In the genomic region with DNA sequence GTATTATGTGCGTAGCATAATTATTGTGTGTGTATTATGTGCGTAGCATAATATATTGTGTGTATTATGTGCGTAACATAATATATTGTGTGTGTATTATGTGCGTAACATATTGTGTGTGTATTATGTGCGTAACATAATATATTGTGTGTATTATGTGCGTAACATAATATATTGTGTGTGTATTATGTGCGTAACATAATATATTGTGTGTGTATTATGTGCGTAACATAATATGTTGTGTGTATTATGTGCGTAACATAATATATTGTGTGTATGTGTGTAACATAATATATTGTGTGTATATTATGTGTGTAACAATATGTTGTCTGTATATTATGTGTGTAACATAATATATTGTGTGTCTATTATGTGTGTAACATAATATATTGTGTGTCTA, we compare ENCODE assay signal across 6 cellular contexts. TPM values are rescaled to one million over a fixed set of nuclear protein-coding genes. Genes with fewer than 3 reads are reported as not detected.
DNase-seq lines count a peak whose midpoint lies in the region; ATAC-seq, FAIRE-seq and TF ChIP-seq lines count a peak whose summit lies in the region.
"Not testable (repeated sequence)": the region's sequence is repeated elsewhere in the genome, so short reads cannot be mapped to it uniquely, and the experiment has no call there.

No MANE protein-coding gene starts in this region.

- H2AFZ ChIP-seq in K562 (ENCODE audit: low read depth, low read length): not testable (repeated sequence)

- WGBS in K562 (ENCODE audit: insufficient coverage, low coverage, missing lambda C conversion rate): 95% methylated on average over 9 of the region's 9 CpGs
- WGBS in pancreas, 2 donors: 95 to 97% methylated on average over 9 of the region's 9 CpGs

- H3K9me1 ChIP-seq in K562 (ENCODE audit: control insufficient read depth, insufficient read depth, low read length): not testable (repeated sequence)

- ATAC-seq in WTC11, K562, pancreas: not testable (repeated sequence)

- CTCF ChIA-PET in WTC11 (lab: Charles Lee); K562 (lab: Yijun Ruan, JAX; ENCODE audit: low intra/inter-chr PET ratio): not testable (repeated sequence)

- intact Hi-C loops in K562 (cut with micrococcal nuclease); pancreas (cut with DNase I): not testable (repeated sequence)

- not testable (repeated sequence) for H3K4me3 ChIP-seq in K562, pancreas

- not testable (repeated sequence) for H3K27ac ChIP-seq in K562 (ENCODE audit: extremely low read depth, low read depth, low read length); pancreas

- H4K20me1 ChIP-seq in K562 (replicated peaks; ENCODE audit: control insufficient read depth, insufficient read depth, low read length): not testable (repeated sequence)

- not testable (repeated sequence) for H3K27me3 ChIP-seq in K562 (ENCODE audit: control insufficient read depth in 2 of 2, insufficient read depth in 2 of 2, low read length in 2 of 2); pancreas

- H3K36me3 Mint-ChIP-seq in WTC11: peaks cover 15% of the 10 kb centered on the region

- peaks cover 14% of the 10 kb centered on the region for H3K9me3 Mint-ChIP-seq in WTC11

- H3K9ac ChIP-seq in K562 (ENCODE audit: insufficient read depth in 1 of 2, low read depth in 2 of 2, low read length in 2 of 2): not testable (repeated sequence)

- not testable (repeated sequence) for BruUV-seq in K562 (replicated peaks; lab: Mats Ljungman, UMichigan)

- H3K36me3 ChIP-seq in K562 (ENCODE audit: control insufficient read depth, insufficient read depth, low read length); pancreas: not testable (repeated sequence)

- not testable (repeated sequence) for H3K4me3 Mint-ChIP-seq in WTC11

- not testable (repeated sequence) for TF ChIP-seq EP300 in K562 (IDR thresholded peaks at IDR 0.05; ENCODE audit: low read length)

- not testable (repeated sequence) for H3K27ac Mint-ChIP-seq in WTC11

- POLR2A ChIA-PET in WTC11 (lab: Charles Lee): not testable (repeated sequence)
- POLR2A ChIA-PET in K562 (lab: Yijun Ruan, JAX): interaction anchor here (1.3 to 1.4 kb wide), 2 partner anchors 11 to 18 kb away, joined by 5 to 6 read pairs; no protein-coding TSS in a partner anchor

- not testable (repeated sequence) for H3K27me3 Mint-ChIP-seq in WTC11 (ENCODE audit: low read depth)

- peaks cover 11% of the 10 kb centered on the region for H3K4me1 Mint-ChIP-seq in WTC11

- not testable (repeated sequence) for H3K4me2 ChIP-seq in K562 (ENCODE audit: insufficient read depth, low read length)

- FAIRE-seq in A204.1 (lab: Jason Lieb, UNC) (peak; percentile 51), GM12891 (lab: Jason Lieb, UNC) (peak; percentile 26), frontal cortex (lab: Jason Lieb, UNC) (peak; percentile 57), pancreas (lab: Jason Lieb, UNC) (peak; percentile 97)
- FAIRE-seq in K562 (lab: Jason Lieb, UNC): not testable (repeated sequence)

- H3K9me3 ChIP-seq in K562 (replicated peaks; ENCODE audit: control insufficient read depth, insufficient read depth, low read depth, low read length); pancreas: not testable (repeated sequence)

- not testable (repeated sequence) for DNase-seq in GM12891 (ENCODE audit: insufficient read length, low spot score); WTC11 (ENCODE audit: low spot score); K562 (ENCODE audit: extremely low read depth in 1 of 4, low spot score in 3 of 4); frontal cortex (ENCODE audit: low spot score in 2 of 2); pancreas

- not testable (repeated sequence) for H3K79me2 ChIP-seq in K562 (ENCODE audit: control insufficient read depth, insufficient read depth, low read length)

- H3K4me1 ChIP-seq in K562 (replicated peaks in 1 of 2; ENCODE audit: control insufficient read depth in 2 of 2, insufficient read depth in 2 of 2, low read length in 2 of 2): peaks cover 0 to 36% of the 10 kb centered on the region in 2 experiments; a peak in 3 of 5 replicates
- not testable (repeated sequence) for H3K4me1 ChIP-seq in pancreas

- TF ChIP-seq CTCF in WTC11 (IDR thresholded peaks at IDR 0.05); K562 (IDR thresholded peaks at IDR 0.05 in 2 of 3, conservative IDR thresholded peaks at IDR 0.05 in 1 of 3; ENCODE audit: insufficient read depth in 2 of 3, low read depth in 1 of 3, low read length in 3 of 3); pancreas (IDR thresholded peaks at IDR 0.05): not testable (repeated sequence)

- in situ Hi-C loops in K562 (cut with MboI): not testable (repeated sequence)

- TF ChIP-seq POLR2A in GM12891 (IDR thresholded peaks at IDR 0.05; ENCODE audit: low read depth, low read length); K562 (conservative IDR thresholded peaks at IDR 0.05): not testable (repeated sequence)

- TF ChIP-seq RAD21 in K562 (CRISPR knock-in tag; conservative IDR thresholded peaks at IDR 0.05 in 1 of 2, IDR thresholded peaks at IDR 0.05 in 1 of 2): not testable (repeated sequence)

TF ChIP-seq in WTC11, 78 proteins besides CTCF, POLR2A, EP300 and RAD21:
- 0 out of 2 replicates have a peak, but pooled peaks have one; percentile 37 for TF ChIP-seq SOX15 (CRISPR knock-in tag; IDR thresholded peaks at IDR 0.05)

TF ChIP-seq in K562, 482 proteins besides CTCF, POLR2A, EP300 and RAD21 (continues in another document):
- TF ChIP-seq, protein P1, sequence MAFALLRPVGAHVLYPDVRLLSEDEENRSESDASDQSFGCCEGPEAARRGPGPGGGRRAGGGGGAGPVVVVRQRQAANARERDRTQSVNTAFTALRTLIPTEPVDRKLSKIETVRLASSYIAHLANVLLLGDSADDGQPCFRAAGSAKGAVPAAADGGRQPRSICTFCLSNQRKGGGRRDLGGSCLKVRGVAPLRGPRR (CRISPR knock-in tag; IDR thresholded peaks at IDR 0.05): peak; percentile 94
- peak; percentile 91 for TF ChIP-seq PPARD (CRISPR knock-in tag; IDR thresholded peaks at IDR 0.05)
- TF ChIP-seq MTF1 (CRISPR knock-in tag; IDR thresholded peaks at IDR 0.05; ENCODE audit: borderline replicate concordance): peak; percentile 97
- TF ChIP-seq ZNF165 (CRISPR knock-in tag; IDR thresholded peaks at IDR 0.05; ENCODE audit: borderline replicate concordance): 0 out of 2 replicates have a peak, but pooled peaks have one; percentile 71
- TF ChIP-seq ZNF3 (CRISPR knock-in tag; IDR thresholded peaks at IDR 0.05): peak; percentile 71; the same call in 1 of the 2 replicates
- TF ChIP-seq, protein P2, sequence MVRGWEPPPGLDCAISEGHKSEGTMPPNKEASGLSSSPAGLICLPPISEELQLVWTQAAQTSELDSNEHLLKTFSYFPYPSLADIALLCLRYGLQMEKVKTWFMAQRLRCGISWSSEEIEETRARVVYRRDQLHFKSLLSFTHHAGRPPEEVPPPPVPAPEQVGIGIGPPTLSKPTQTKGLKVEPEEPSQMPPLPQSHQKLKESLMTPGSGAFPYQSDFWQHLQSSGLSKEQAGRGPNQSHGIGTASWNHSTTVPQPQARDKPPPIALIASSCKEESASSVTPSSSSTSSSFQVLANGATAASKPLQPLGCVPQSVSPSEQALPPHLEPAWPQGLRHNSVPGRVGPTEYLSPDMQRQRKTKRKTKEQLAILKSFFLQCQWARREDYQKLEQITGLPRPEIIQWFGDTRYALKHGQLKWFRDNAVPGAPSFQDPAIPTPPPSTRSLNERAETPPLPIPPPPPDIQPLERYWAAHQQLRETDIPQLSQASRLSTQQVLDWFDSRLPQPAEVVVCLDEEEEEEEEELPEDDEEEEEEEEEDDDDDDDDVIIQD (CRISPR knock-in tag; IDR thresholded peaks at IDR 0.05): peak; percentile 81; the same call in 1 of the 2 replicates
- peak; percentile 93; the same call in 1 of the 2 replicates for TF ChIP-seq NR2F6 (CRISPR knock-in tag; IDR thresholded peaks at IDR 0.05)
- TF ChIP-seq, protein P3, sequence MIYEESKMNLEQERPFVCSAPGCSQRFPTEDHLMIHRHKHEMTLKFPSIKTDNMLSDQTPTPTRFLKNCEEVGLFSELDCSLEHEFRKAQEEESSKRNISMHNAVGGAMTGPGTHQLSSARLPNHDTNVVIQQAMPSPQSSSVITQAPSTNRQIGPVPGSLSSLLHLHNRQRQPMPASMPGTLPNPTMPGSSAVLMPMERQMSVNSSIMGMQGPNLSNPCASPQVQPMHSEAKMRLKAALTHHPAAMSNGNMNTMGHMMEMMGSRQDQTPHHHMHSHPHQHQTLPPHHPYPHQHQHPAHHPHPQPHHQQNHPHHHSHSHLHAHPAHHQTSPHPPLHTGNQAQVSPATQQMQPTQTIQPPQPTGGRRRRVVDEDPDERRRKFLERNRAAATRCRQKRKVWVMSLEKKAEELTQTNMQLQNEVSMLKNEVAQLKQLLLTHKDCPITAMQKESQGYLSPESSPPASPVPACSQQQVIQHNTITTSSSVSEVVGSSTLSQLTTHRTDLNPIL (CRISPR knock-in tag; IDR thresholded peaks at IDR 0.05): peak; percentile 69; the same call in 1 of the 2 replicates

RNA-seq across cellular contexts. Expression of a gene that starts 50.1 kb away (rescaled TPM):
- polyA plus RNA-seq in GM12891 (2012; ENCODE audit: low read depth, missing spikeins): 368 TPM
- total RNA-seq in WTC11 (2021) (264 to 296 TPM (median 293 TPM) in 3 replicates), K562 (2014; rRNA removed) (331 and 367 TPM in 2 replicates), K562 (2014; rRNA removed; fragmentation: Illumina TruSeq; extraction: Trizol) (629 and 685 TPM in 2 replicates), K562 (2015; rRNA removed; fragmentation: Illumina TruSeq; extraction: Trizol) (525 and 540 TPM in 2 replicates), K562 (2021) (509 and 580 TPM in 2 replicates), frontal cortex (183 TPM), pancreas (10 to 100 TPM; 52.0 to 82.4 (median 72.7) TPM)
- total RNA-seq in K562 (2011; cell fraction: chromatin; rRNA removed; ENCODE audit: low replicate concordance): 87.2 and 88.1 TPM in 2 replicates
- 116 and 117 TPM in 2 replicates for total RNA-seq in K562 (2011; cell fraction: nucleolus; rRNA removed)
- 142 and 177 TPM in 2 replicates for total RNA-seq in K562 (2011; cell fraction: nucleoplasm; rRNA removed)
- polyA plus RNA-seq in K562 (2011; rRNA removed) (907 and 1,058 TPM in 2 replicates), K562 (2014; fragmentation: Illumina TruSeq; extraction: Trizol) (919 and 926 TPM in 2 replicates), K562 (2014; fragmentation: Nextera tagmentation; extraction: Ambion mirVana) (1,000 to 10,000 TPM; 2,628 to 2,722 TPM), K562 (2014; rRNA removed) (749 and 808 TPM in 2 replicates), pancreas (100 to 1,000 TPM; 113 to 124 TPM)
- polyA plus RNA-seq in K562 (2011; cell fraction: cytosol; rRNA removed): 395 and 662 TPM in 2 replicates
- 197 and 359 TPM in 2 replicates for polyA plus RNA-seq in K562 (2011; cell fraction: nucleus; rRNA removed)
- 622 and 679 TPM in 2 replicates for polyA plus RNA-seq in K562 (2012)
- polyA minus RNA-seq in K562 (2011; rRNA and poly(A)+ RNA removed): 421 and 488 TPM in 2 replicates
- 112 and 139 TPM in 2 replicates for polyA minus RNA-seq in K562 (2011; cell fraction: cytosol; rRNA and poly(A)+ RNA removed)
- 67.7 and 113 TPM in 2 replicates for polyA minus RNA-seq in K562 (2011; cell fraction: nucleus; rRNA and poly(A)+ RNA removed)
